In genomic region chr14:61662437-61663311, GRCh38 we compare ENCODE assay signal across 8 cellular contexts. TPM values are rescaled to one million over a fixed set of nuclear protein-coding genes. Genes with fewer than 3 reads are reported as not detected.
DNase-seq lines count a peak whose midpoint lies in the region; ATAC-seq, FAIRE-seq and TF ChIP-seq lines count a peak whose summit lies in the region.

No MANE protein-coding gene starts in this region.

- POLR2A ChIA-PET in activated CD8-positive, alpha-beta T cell treated with anti-CD3 and anti-CD28 coated beads for 36 hours (lab: Charles Lee), result interaction anchor here (0.7 to 3.6 kb wide), 14 partner anchors 31 to 280 kb away, joined by 3 to 16 read pairs (median 4); partner anchors contain the start of gene HIF1A

- peak overlapping the region; percentile 97 for H3K27ac Mint-ChIP-seq in activated CD8-positive, alpha-beta T cell treated with anti-CD3 and anti-CD28 coated beads for 36 hours

- intact Hi-C loops in activated CD8-positive, alpha-beta T cell treated with anti-CD3 and anti-CD28 coated beads for 36 hours (cut with micrococcal nuclease), result loop anchor here (1.0 to 10.0 kb wide), 4 partner anchors 34 to 318 kb away; no protein-coding TSS in a partner anchor
- intact Hi-C loops in esophagus squamous epithelium (cut with DNase I), result no loop called here
- intact Hi-C loops in posterior vena cava (cut with DNase I), result no loop called here

- peak; percentile 4 for DNase-seq in NCI-H2227 (lab: John Stamatoyannopoulos, UW; ENCODE audit: unreplicated experiment)
- DNase-seq in NCI-H2227 treated with DMSO at 0.1 percent for 48 hours (lab: John Stamatoyannopoulos, UW), result no peak
- peak; percentile 96 for DNase-seq in MV-4-11 (lab: John Stamatoyannopoulos, UW)
- DNase-seq in activated CD8-positive, alpha-beta T cell treated with anti-CD3 and anti-CD28 coated beads for 36 hours, result peak; percentile 81
- DNase-seq in esophagus squamous epithelium (lab: John Stamatoyannopoulos, UW), result no peak
- DNase-seq in small intestine, result peak; percentile 58
- DNase-seq in posterior vena cava (ENCODE audit: low spot score), result no peak

- peaks cover 0 to 57% (median 30%) of the 10 kb centered on the region in 3 donors for H3K4me1 ChIP-seq in esophagus squamous epithelium
- H3K4me1 ChIP-seq in small intestine (ENCODE audit: control insufficient read depth in 2 of 2, insufficient read depth in 1 of 2, low read depth in 1 of 2, low read length in 1 of 2), result no peaks in the 10 kb centered on the region

- H3K4me3 ChIP-seq in esophagus squamous epithelium (no peak overlapping the region), small intestine (ENCODE audit: low read depth in 1 of 2, low read length in 2 of 2) (no peak overlapping the region)

- H3K4me1 Mint-ChIP-seq in activated CD8-positive, alpha-beta T cell treated with anti-CD3 and anti-CD28 coated beads for 36 hours (ENCODE audit: low read depth), result peaks cover 61% of the 10 kb centered on the region

- TF ChIP-seq CTCF in activated CD8-positive, alpha-beta T cell treated with anti-CD3 and anti-CD28 coated beads for 36 hours (IDR thresholded peaks at IDR 0.05), result no peak
- no peak for TF ChIP-seq CTCF in esophagus squamous epithelium (IDR thresholded peaks at IDR 0.05)

- no peak for FAIRE-seq in small intestine (lab: Jason Lieb, UNC)

- CTCF ChIA-PET in activated CD8-positive, alpha-beta T cell treated with anti-CD3 and anti-CD28 coated beads for 36 hours (lab: Charles Lee), result interaction anchor here (1.0 to 1.4 kb wide), 8 partner anchors 28 to 382 kb away, joined by 3 to 7 read pairs (median 4); partner anchors contain the start of gene HIF1A

- peak overlapping the region; percentile 51 for H3K4me3 Mint-ChIP-seq in activated CD8-positive, alpha-beta T cell treated with anti-CD3 and anti-CD28 coated beads for 36 hours

- H3K27me3 Mint-ChIP-seq in activated CD8-positive, alpha-beta T cell treated with anti-CD3 and anti-CD28 coated beads for 36 hours, result no peaks in the 10 kb centered on the region

- H3K36me3 ChIP-seq in esophagus squamous epithelium (no peaks in the 10 kb centered on the region), small intestine (ENCODE audit: control insufficient read depth in 2 of 2, insufficient read depth in 2 of 2, low read length in 2 of 2) (no peaks in the 10 kb centered on the region)

- H3K27me3 ChIP-seq in esophagus squamous epithelium (no peaks in the 10 kb centered on the region), small intestine (ENCODE audit: control insufficient read depth in 2 of 2, insufficient read depth in 2 of 2, low read length in 2 of 2) (no peaks in the 10 kb centered on the region)

- peaks cover 9% of the 10 kb centered on the region for H3K36me3 Mint-ChIP-seq in activated CD8-positive, alpha-beta T cell treated with anti-CD3 and anti-CD28 coated beads for 36 hours (ENCODE audit: low read depth)

- ATAC-seq in HG02571 (IDR thresholded peaks at IDR 0.05; ENCODE audit: unreplicated experiment), result peak; percentile 80
- peak; percentile 85 for ATAC-seq in activated CD8-positive, alpha-beta T cell treated with anti-CD3 and anti-CD28 coated beads for 36 hours

- peak overlapping the region; percentile 65 to 82 (median 74) for H3K27ac ChIP-seq in esophagus squamous epithelium
- H3K27ac ChIP-seq in small intestine (ENCODE audit: low read depth in 1 of 2, low read length in 1 of 2), result peak overlapping the region; percentile 2 to 51

- WGBS in esophagus squamous epithelium, 2 donors, result 70 to 85% methylated on average over 8 to 12 of the region's 13 CpGs
- 71 to 85% (median 75%) methylated on average over 13 of the region's 13 CpGs for WGBS in small intestine, 3 donors

- H3K9me3 ChIP-seq in esophagus squamous epithelium, result no peaks in the 10 kb centered on the region
- H3K9me3 ChIP-seq in small intestine (ENCODE audit: control insufficient read depth, low read depth), result no peaks in the 10 kb centered on the region

- peaks cover 7% of the 10 kb centered on the region for H3K9me3 Mint-ChIP-seq in activated CD8-positive, alpha-beta T cell treated with anti-CD3 and anti-CD28 coated beads for 36 hours

- peak in 1 of 4 donors; percentile 15 for TF ChIP-seq POLR2A in esophagus squamous epithelium (IDR thresholded peaks at IDR 0.05)

RNA-seq across cellular contexts. Expression of gene HIF1A, which starts 32.6 kb away (rescaled TPM):
- 100 to 1,000 TPM; 133 to 140 TPM for total RNA-seq in activated CD8-positive, alpha-beta T cell treated with anti-CD3 and anti-CD28 coated beads for 36 hours
- total RNA-seq in esophagus squamous epithelium (100 to 1,000 TPM; 108 to 199 (median 127) TPM), posterior vena cava (100 to 1,000 TPM; 131 to 187 TPM)
- 10 to 100 TPM; 19.5 to 49.1 (median 21.2) TPM for polyA plus RNA-seq in small intestine

Comparison
In these comparisons a context has a peak if more than half of its experiments do, and no peak if none do; other contexts are left out.
1. DNase-seq: peak in NCI-H2227 (single experiment), MV-4-11 (single experiment), activated CD8-positive, alpha-beta T cell treated with anti-CD3 and anti-CD28 coated beads for 36 hours (single experiment) and small intestine (single experiment); none in NCI-H2227 treated with DMSO at 0.1 percent for 48 hours (single experiment), esophagus squamous epithelium (single experiment) and posterior vena cava (single experiment).